Comparison of ENCODE assay signal across 13 cellular contexts in the genomic region with DNA sequence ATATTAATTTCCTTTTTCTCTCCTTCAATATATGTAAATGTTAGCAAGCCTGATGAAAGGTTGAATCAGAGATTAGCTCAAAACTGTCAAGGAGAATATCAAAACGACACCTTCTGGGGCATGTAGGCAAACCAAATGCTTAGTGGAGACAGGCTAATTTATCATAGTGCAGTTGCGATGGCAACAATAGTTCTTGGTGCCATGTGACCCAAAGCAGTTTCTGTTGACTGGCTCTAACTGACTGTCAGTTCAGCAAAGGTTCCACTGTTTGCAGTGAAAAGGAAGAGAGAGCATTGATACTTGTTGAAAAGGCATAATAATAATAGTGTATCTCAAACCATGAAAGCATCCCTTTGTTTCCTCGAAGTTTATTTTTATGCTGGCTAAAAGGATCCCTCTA.
DNase-seq lines count a peak whose midpoint lies in the region; ATAC-seq and TF ChIP-seq lines count a peak whose summit lies in the region.
"Had no signal": no experiment of that assay in that cellular context is flagged by ENCODE, and none has a peak within 500 bp of the region (broad histone marks: within the 10 kb centered on the region; RNA-seq: fewer than 3 reads in every experiment).

No MANE protein-coding gene starts in this region.

- H3K27ac ChIP-seq in Peyer's patch: no peak overlapping the region

- H3K9me3 ChIP-seq in Peyer's patch: no peaks in the 10 kb centered on the region

- no peak overlapping the region for H3K4me3 ChIP-seq in Peyer's patch

- TF ChIP-seq CTCF in Peyer's patch (IDR thresholded peaks at IDR 0.05): no peak

- no peaks in the 10 kb centered on the region for H3K36me3 ChIP-seq in Peyer's patch

- H3K4me1 ChIP-seq in Peyer's patch: no peaks in the 10 kb centered on the region

- ATAC-seq in GM18519 (IDR thresholded peaks at IDR 0.05; ENCODE audit: low FRiP score, unreplicated experiment): no peak
- ATAC-seq: activated CD8-positive, alpha-beta memory T cell treated with anti-CD3 and anti-CD28 coated beads, Interleukin-2, amount 10 ng/mL, durations not matched to agents 7 days and 5 days; left cardiac atrium had no signal

- no peaks in the 10 kb centered on the region for H3K27me3 ChIP-seq in Peyer's patch

- peak; percentile 88 for DNase-seq in NCI-H146 (lab: John Stamatoyannopoulos, UW)
- DNase-seq in RPMI8226: peak; percentile 68
- DNase-seq in foreskin melanocyte: peak; percentile 97
- DNase-seq in renal cortical epithelial cell (ENCODE audit: low read depth): peak; percentile 23
- no peak for DNase-seq in D341Med (ENCODE audit: low spot score)
- DNase-seq in Peyer's patch: no peak
- DNase-seq: activated CD8-positive, alpha-beta memory T cell treated with anti-CD3 and anti-CD28 coated beads, Interleukin-2, amount 10 ng/mL, durations not matched to agents 7 days and 5 days; activated naive CD4-positive, alpha-beta T cell treated with anti-CD3 and anti-CD28 coated beads for 36 hours; left cardiac atrium; NCI-H187; stimulated activated naive CD4-positive, alpha-beta T cell treated with Interleukin-2 at 50 U/mL for 16 hours; SW 1271 had no signal

- no peak for TF ChIP-seq POLR2A in Peyer's patch (IDR thresholded peaks at IDR 0.05)

Comparison
In these comparisons a context has a peak if more than half of its experiments do, and no peak if none do; other contexts are left out.
1. DNase-seq: peak in NCI-H146 (single experiment), RPMI8226 (single experiment), foreskin melanocyte (single experiment) and renal cortical epithelial cell (single experiment); none in D341Med (single experiment) and Peyer's patch (0 of 3).